In genomic region chr18:63216911-63217311, GRCh38 we compare ENCODE assay signal across 10 cellular contexts.
A peak's percentile ranks its signal among the peaks of the same experiment; 100 is the strongest.
DNase-seq lines count a peak whose midpoint lies in the region; ATAC-seq, FAIRE-seq and TF ChIP-seq lines count a peak whose summit lies in the region.
"Had no signal": no experiment of that assay in that cellular context is flagged by ENCODE, and none has a peak within 500 bp of the region (broad histone marks: within the 10 kb centered on the region; RNA-seq: fewer than 3 reads in every experiment).

No MANE protein-coding gene starts in this region.

- no peaks in the 10 kb centered on the region for H4K20me1 ChIP-seq in HepG2 (ENCODE audit: insufficient read depth, low read length)

- TF ChIP-seq CTCF in HepG2 (CRISPR knock-in tag; IDR thresholded peaks at IDR 0.05) (no peak), right lobe of liver (IDR thresholded peaks at IDR 0.05) (no peak)

- H3K9ac ChIP-seq in HepG2 (ENCODE audit: insufficient read depth, low read depth, low read length), result no peak overlapping the region
- H3K9ac ChIP-seq: BLaER1 treated with 17β-estradiol and CSF1 and Interleukin-3, amounts not matched to agents 10 nM and 100 nM had no signal

- FAIRE-seq in HepG2 (lab: Jason Lieb, UNC), result no peak
- FAIRE-seq: K562 had no signal

- TF ChIP-seq POLR2A in HepG2 (IDR thresholded peaks at IDR 0.05; ENCODE audit: insufficient read depth in 1 of 2, low read depth in 2 of 2, low read length in 2 of 2) (no peak), right lobe of liver (IDR thresholded peaks at IDR 0.05) (no peak)

- no peak for DNase-seq in HepG2 (ENCODE audit: low spot score)
- DNase-seq in right lobe of liver, result no peak
- no peak for DNase-seq in NCI-H446 (lab: John Stamatoyannopoulos, UW)
- DNase-seq in NCI-H2227 (lab: John Stamatoyannopoulos, UW; ENCODE audit: unreplicated experiment), result no peak
- no peak for DNase-seq in NCI-H2029 (lab: John Stamatoyannopoulos, UW)

- POLR2A ChIA-PET in HepG2 (lab: Yijun Ruan, JAX), result no interaction called here

- no peak for TF ChIP-seq EP300 in HepG2 (IDR thresholded peaks at IDR 0.05; ENCODE audit: low read depth in 2 of 2, low read length in 2 of 2)
- no peak for TF ChIP-seq EP300 in HepG2 (CRISPR knock-in tag; IDR thresholded peaks at IDR 0.05; ENCODE audit: borderline replicate concordance)

- H3K27ac ChIP-seq in HepG2 (ENCODE audit: extremely low read length, insufficient read depth, low read length) (no peak overlapping the region), right lobe of liver (no peak overlapping the region), angular gyrus (ENCODE audit: low read depth, low read length) (peak overlapping the region; percentile 18)
- H3K27ac ChIP-seq: BLaER1 treated with 17β-estradiol and CSF1 and Interleukin-3, amounts not matched to agents 10 nM and 100 nM had no signal

- in situ Hi-C loops in HepG2 (cut with HindIII; ENCODE audit: extremely low pct_ligation_motif_present, low pct_unique_long_range_greater_than_20kb), result no loop called here

- no TSS peak for BruUV-seq in HepG2 (replicated peaks; lab: Mats Ljungman, UMichigan)

- no peak overlapping the region for H2AFZ ChIP-seq in HepG2 (ENCODE audit: low read length)

- no peak overlapping the region for H3K4me2 ChIP-seq in HepG2 (ENCODE audit: low read depth, low read length)

- CTCF ChIA-PET in HepG2 (lab: Yijun Ruan, JAX; ENCODE audit: low intra/inter-chr PET ratio, low total read pairs), result no interaction called here

- H3K4me3 ChIP-seq in HepG2 (replicated peaks in 1 of 3; ENCODE audit: insufficient read depth in 1 of 3, low read depth in 2 of 3, low read length in 3 of 3), result no peak overlapping the region
- H3K4me3 ChIP-seq in right lobe of liver, result no peak overlapping the region
- H3K4me3 ChIP-seq: BLaER1 treated with 17β-estradiol and CSF1 and Interleukin-3, amounts not matched to agents 10 nM and 100 nM; K562 had no signal

- TF ChIP-seq RAD21 in HepG2 (CRISPR knock-in tag; IDR thresholded peaks at IDR 0.05), result no peak

- 5% methylated on average over 6 of the region's 6 CpGs for WGBS in HepG2 (ENCODE audit: low lambda C conversion rate)
- WGBS in right lobe of liver (ENCODE audit: insufficient coverage, low coverage, low lambda C conversion rate, missing lambda C conversion rate), result 56% methylated on average over 6 of the region's 6 CpGs

- no peaks in the 10 kb centered on the region for H3K4me1 ChIP-seq in HepG2 (ENCODE audit: insufficient read depth, low read length)
- H3K4me1 ChIP-seq in right lobe of liver, result no peaks in the 10 kb centered on the region

- no peaks in the 10 kb centered on the region; a peak in 1 of 5 replicates for H3K27me3 ChIP-seq in HepG2 (ENCODE audit: control insufficient read depth in 1 of 2, insufficient read depth in 2 of 2, low read length in 2 of 2)
- no peaks in the 10 kb centered on the region for H3K27me3 ChIP-seq in right lobe of liver
- H3K27me3 ChIP-seq: BLaER1 treated with 17β-estradiol and CSF1 and Interleukin-3, amounts not matched to agents 10 nM and 100 nM had no signal

- H3K36me3 ChIP-seq in HepG2 (replicated peaks in 1 of 2; ENCODE audit: control insufficient read depth in 1 of 2, insufficient read depth in 2 of 2, low read length in 2 of 2) (no peaks in the 10 kb centered on the region), right lobe of liver (no peaks in the 10 kb centered on the region)

- no peak for ATAC-seq in HepG2
- ATAC-seq in right lobe of liver, result no peak
- ATAC-seq in HG03439 (IDR thresholded peaks at IDR 0.05; ENCODE audit: unreplicated experiment), result peak; percentile 67
- no peak for ATAC-seq in HG03108 (IDR thresholded peaks at IDR 0.05; ENCODE audit: unreplicated experiment)
- ATAC-seq: K562 had no signal

- intact Hi-C loops in HepG2 (cut with micrococcal nuclease; ENCODE audit: unreplicated experiment), result no loop called here
- intact Hi-C loops in right lobe of liver (cut with DNase I), result no loop called here

- H3K9me3 ChIP-seq in HepG2 (ENCODE audit: low read length) (no peaks in the 10 kb centered on the region; the same call in 1 of the 2 replicates), right lobe of liver (no peaks in the 10 kb centered on the region)

- H3K79me2 ChIP-seq in HepG2 (ENCODE audit: insufficient read depth, low read length), result no peaks in the 10 kb centered on the region

TF ChIP-seq in HepG2, 621 proteins besides CTCF, POLR2A, EP300 and RAD21:
- TF ChIP-seq ZFP36L1 (CRISPR knock-in tag; IDR thresholded peaks at IDR 0.05) (no peak), CREB1 (IDR thresholded peaks at IDR 0.05) (peak; percentile 45; the same call in 1 of the 2 replicates), CREB1 (CRISPR knock-in tag; IDR thresholded peaks at IDR 0.05) (no peak), ATF7 (IDR thresholded peaks at IDR 0.05) (no peak), ATF7 (CRISPR knock-in tag; IDR thresholded peaks at IDR 0.05) (no peak), TEAD3 (CRISPR knock-in tag; optimal IDR thresholded peaks at IDR 0.05; ENCODE audit: borderline replicate concordance) (no peak), LRRFIP1 (CRISPR knock-in tag; conservative IDR thresholded peaks at IDR 0.05) (no peak), FOXK1 (CRISPR knock-in tag; IDR thresholded peaks at IDR 0.05; ENCODE audit: borderline replicate concordance, low read depth) (no peak), THAP11 (CRISPR knock-in tag; IDR thresholded peaks at IDR 0.05) (no peak), REPIN1 (CRISPR knock-in tag; IDR thresholded peaks at IDR 0.05; ENCODE audit: borderline replicate concordance, low read depth) (no peak)
